ENCODE assay signal across 18 cellular contexts in the genomic region with DNA sequence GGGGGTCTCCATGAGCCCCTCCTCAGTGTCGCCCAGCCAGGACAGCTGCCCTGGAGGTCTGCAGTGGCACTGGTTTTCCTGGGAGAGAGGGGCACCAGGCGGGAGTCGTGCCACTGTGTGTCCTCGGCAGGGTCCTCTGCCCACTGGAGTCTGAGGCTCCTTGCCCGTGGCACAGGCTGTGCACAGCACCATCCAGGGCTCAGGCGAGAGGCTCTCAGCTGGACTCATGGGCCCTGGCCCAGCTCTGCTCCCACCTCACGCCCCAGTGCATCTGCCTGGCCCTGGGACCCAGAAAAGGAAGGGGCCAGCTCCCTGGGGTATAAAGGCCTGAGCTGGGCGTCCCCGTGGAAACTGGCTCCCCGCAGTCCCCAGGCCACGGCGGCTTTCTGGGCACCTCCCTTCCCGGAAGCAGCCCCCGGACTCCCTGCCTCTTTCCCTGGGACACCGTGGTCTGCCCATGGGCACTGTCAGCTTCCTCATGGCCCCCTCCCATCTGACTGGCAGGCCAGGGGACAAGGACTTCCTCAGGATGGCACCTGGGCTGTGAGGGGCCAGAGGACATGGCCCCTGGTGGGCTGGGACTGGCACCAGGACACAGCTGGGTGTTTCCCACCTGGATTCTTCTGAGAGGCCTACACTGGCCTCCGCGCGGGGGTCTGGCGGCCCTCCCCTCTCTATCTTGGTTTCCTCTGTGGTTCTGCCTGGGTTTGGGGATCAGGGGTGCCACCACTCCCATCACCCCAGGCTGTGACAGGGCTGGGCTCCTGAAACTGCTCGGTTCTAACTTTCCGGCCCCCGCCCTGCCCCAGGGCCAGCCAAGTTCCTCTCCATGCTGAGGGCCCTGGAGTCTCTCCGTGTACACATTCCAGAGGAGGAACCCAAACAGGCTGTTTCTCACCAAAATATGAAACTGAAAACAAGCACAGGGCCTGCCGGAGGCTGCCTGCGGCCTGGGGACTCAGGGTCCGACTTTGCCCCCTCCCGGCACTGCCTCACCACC. TPM values are rescaled to one million over a fixed set of nuclear protein-coding genes. Genes with fewer than 3 reads are reported as not detected.
DNase-seq lines count a peak whose midpoint lies in the region; ATAC-seq and TF ChIP-seq lines count a peak whose summit lies in the region.
"Had no signal": no experiment of that assay in that cellular context is flagged by ENCODE, and none has a peak within 500 bp of the region (broad histone marks: within the 10 kb centered on the region; RNA-seq: fewer than 3 reads in every experiment).

No MANE protein-coding gene starts in this region.

- H3K9me3 Mint-ChIP-seq in endodermal cell = no peaks in the 10 kb centered on the region

- peaks cover 29% of the 10 kb centered on the region for H3K27me3 ChIP-seq in endodermal cell (ENCODE audit: control insufficient read depth, insufficient read depth, low read length, poor library complexity, severe bottlenecking)
- peaks cover 40% of the 10 kb centered on the region for H3K27me3 ChIP-seq in lower lobe of right lung (ENCODE audit: low read depth)
- peaks cover 34% of the 10 kb centered on the region for H3K27me3 ChIP-seq in upper lobe of right lung

- WGBS in endodermal cell (ENCODE audit: insufficient coverage in 1 of 2, insufficient read length in 1 of 2), 2 experiments = 89 to 90% methylated on average over 16 to 27 of the region's 27 CpGs

- DNase-seq in EH (ENCODE audit: low read depth) (peak; percentile 25), endodermal cell (peak; percentile 28), lower lobe of right lung (no peak), upper lobe of right lung (peak; percentile 69), T-helper 17 cell (no peak), NOMO-1 treated with DMSO at 0.1 percent for 48 hours (lab: John Stamatoyannopoulos, UW; ENCODE audit: unreplicated experiment) (no peak), H4 (ENCODE audit: low spot score) (no peak)
- DNase-seq: BE2C, DMS153, NCI-H1105 treated with DMSO at 0.1 percent for 48 hours, NCI-H187 treated with DMSO at 0.1 percent for 48 hours, NCI-H2171, NCI-H446 treated with DMSO at 0.1 percent for 48 hours, NCI-H82, SHP77 treated with DMSO at 0.1 percent for 48 hours had no signal

- intact Hi-C loops in lower lobe of right lung (cut with DNase I) (no loop called here), upper lobe of right lung (cut with DNase I) (no loop called here)

- H3K4me1 ChIP-seq in endodermal cell (ENCODE audit: control insufficient read depth, insufficient read depth, low read length) (no peaks in the 10 kb centered on the region), lower lobe of right lung (peaks cover 13% of the 10 kb centered on the region), upper lobe of right lung (no peaks in the 10 kb centered on the region)
- H3K4me1 ChIP-seq: BE2C had no signal

- no peaks in the 10 kb centered on the region for H3K9me3 ChIP-seq in endodermal cell (ENCODE audit: control insufficient read depth, low read length)
- no peaks in the 10 kb centered on the region for H3K9me3 ChIP-seq in lower lobe of right lung
- no peaks in the 10 kb centered on the region for H3K9me3 ChIP-seq in upper lobe of right lung
- no peaks in the 10 kb centered on the region for H3K9me3 ChIP-seq in T-helper 17 cell (ENCODE audit: control insufficient read depth, low read length, poor library complexity, severe bottlenecking)
- H3K9me3 ChIP-seq: BE2C had no signal

- H3K4me3 ChIP-seq in endodermal cell (ENCODE audit: low read length) (no peak overlapping the region), lower lobe of right lung (no peak overlapping the region), upper lobe of right lung (no peak overlapping the region)

- H3K4me1 Mint-ChIP-seq in endodermal cell (no peaks in the 10 kb centered on the region), T-helper 17 cell (no peaks in the 10 kb centered on the region)

- H3K36me3 Mint-ChIP-seq in endodermal cell (ENCODE audit: low read depth) = no peaks in the 10 kb centered on the region
- H3K36me3 Mint-ChIP-seq in T-helper 17 cell (ENCODE audit: low read depth) = no peaks in the 10 kb centered on the region

- H3K27me3 Mint-ChIP-seq in endodermal cell (ENCODE audit: insufficient read depth) = peaks cover 38% of the 10 kb centered on the region
- H3K27me3 Mint-ChIP-seq in T-helper 17 cell = peaks cover 31% of the 10 kb centered on the region

- H3K4me3 Mint-ChIP-seq in endodermal cell (no peak overlapping the region), T-helper 17 cell (no peak overlapping the region)

- ATAC-seq in lower lobe of right lung = peak; percentile 80 to 81
- ATAC-seq in upper lobe of right lung = peak; percentile 67
- ATAC-seq in T-helper 17 cell = no peak
- ATAC-seq: HCT116 had no signal

- TF ChIP-seq CTCF in endodermal cell (conservative IDR thresholded peaks at IDR 0.05) (no peak), lower lobe of right lung (IDR thresholded peaks at IDR 0.05) (no peak), upper lobe of right lung (IDR thresholded peaks at IDR 0.05) (no peak)

- H3K9ac ChIP-seq in endodermal cell (ENCODE audit: extremely low read depth, low read length, poor library complexity, severe bottlenecking) = no peak overlapping the region
- H3K9ac ChIP-seq: KMS-11 had no signal

- H3K27ac ChIP-seq in endodermal cell (ENCODE audit: low read depth, low read length) (no peak overlapping the region), lower lobe of right lung (peak overlapping the region; percentile 33), upper lobe of right lung (peak overlapping the region; percentile 36)
- H3K27ac ChIP-seq: KMS-11 had no signal

- H3K36me3 ChIP-seq in endodermal cell (ENCODE audit: control insufficient read depth, insufficient read depth, low read length) = no peaks in the 10 kb centered on the region
- H3K36me3 ChIP-seq in lower lobe of right lung = no peaks in the 10 kb centered on the region
- H3K36me3 ChIP-seq in upper lobe of right lung = no peaks in the 10 kb centered on the region
- H3K36me3 ChIP-seq: BE2C had no signal

- no peak overlapping the region for H3K27ac Mint-ChIP-seq in endodermal cell
- H3K27ac Mint-ChIP-seq in T-helper 17 cell = no peak overlapping the region

RNA-seq across cellular contexts. Expression of gene FOXL3, which starts 5.5 kb away (rescaled TPM):
- total RNA-seq in endodermal cell (not detected), lower lobe of right lung (not detected), upper lobe of right lung (not detected), T-helper 17 cell (not detected)
- not detected for polyA plus RNA-seq in endodermal cell (2013, experiment 1 of 2)
- polyA plus RNA-seq in endodermal cell (2013, experiment 2 of 2) = not detected
- not detected in 2 replicates for total RNA-seq in H4 (2014; rRNA removed; shearing (Covaris generic))
- total RNA-seq: MCF 10A had no signal

Comparison
In these comparisons a context has a peak if more than half of its experiments do, and no peak if none do; other contexts are left out.
1. DNase-seq: peak in EH (single experiment), endodermal cell (single experiment) and upper lobe of right lung (single experiment); none in lower lobe of right lung (single experiment), T-helper 17 cell (0 of 3), NOMO-1 treated with DMSO at 0.1 percent for 48 hours (single experiment) and H4 (single experiment).